ENCODE assay signal across 9 cellular contexts in the genomic region with DNA sequence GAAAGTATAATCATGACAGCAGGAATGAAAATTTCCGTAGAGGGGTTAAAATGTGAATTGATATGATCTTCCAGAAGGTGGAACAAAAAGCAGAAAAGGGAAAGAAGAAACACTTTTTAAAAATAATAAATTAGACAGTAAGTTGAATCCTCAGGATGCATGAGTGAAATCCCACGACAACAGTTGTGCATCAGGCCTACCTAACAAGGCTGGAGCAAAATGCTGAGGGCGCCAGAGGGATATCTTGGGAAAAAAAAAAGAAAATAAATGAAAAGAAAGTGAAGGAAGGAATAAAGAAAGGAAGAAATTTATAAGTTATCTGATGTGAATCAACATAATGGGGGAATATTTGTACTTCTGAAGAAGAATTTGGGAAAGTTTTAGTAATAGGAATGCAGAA. TPM values are rescaled to one million over a fixed set of nuclear protein-coding genes. Genes with fewer than 3 reads are reported as not detected.
DNase-seq lines count a peak whose midpoint lies in the region; ATAC-seq and TF ChIP-seq lines count a peak whose summit lies in the region.
"Had no signal": no experiment of that assay in that cellular context is flagged by ENCODE, and none has a peak within 500 bp of the region (broad histone marks: within the 10 kb centered on the region; RNA-seq: fewer than 3 reads in every experiment).

No MANE protein-coding gene starts in this region.

- H4K5ac ChIP-seq in IMR-90 (ENCODE audit: low read depth, low read length): no peak overlapping the region

- H3K9me3 Mint-ChIP-seq in central memory CD8-positive, alpha-beta T cell: peaks cover 5% of the 10 kb centered on the region
- peaks cover 6 to 8% of the 10 kb centered on the region in 2 donors for H3K9me3 Mint-ChIP-seq in natural killer cell

- H4K91ac ChIP-seq in IMR-90 (ENCODE audit: insufficient read depth, low read depth, low read length): no peak overlapping the region

- H3K4me1 ChIP-seq in IMR-90 (ENCODE audit: control insufficient read depth, insufficient read depth, low read length): no peaks in the 10 kb centered on the region; the same call in 1 of the 2 replicates

- H2AK5ac ChIP-seq in IMR-90 (ENCODE audit: low read depth, low read length): no peak overlapping the region

- H3K36me3 Mint-ChIP-seq in central memory CD8-positive, alpha-beta T cell (ENCODE audit: insufficient read depth): peaks cover 2% of the 10 kb centered on the region
- no peaks in the 10 kb centered on the region for H3K36me3 Mint-ChIP-seq in natural killer cell

- WGBS in IMR-90 (ENCODE audit: extremely low coverage in 2 of 2, insufficient read length in 1 of 2), 2 experiments: no CpG with 5 or more reads among the region's 3 CpGs

- H3K4me1 Mint-ChIP-seq in central memory CD8-positive, alpha-beta T cell: peaks cover 19% of the 10 kb centered on the region
- peaks cover 16 to 27% of the 10 kb centered on the region in 2 donors for H3K4me1 Mint-ChIP-seq in natural killer cell

- peak overlapping the region; percentile 72 to 89; a peak in 3 of 4 replicates for H4K8ac ChIP-seq in IMR-90 (ENCODE audit: low read depth in 2 of 2, low read length in 2 of 2)

- H3K27me3 ChIP-seq in IMR-90 (ENCODE audit: control insufficient read depth, insufficient read depth, low read length): no peaks in the 10 kb centered on the region

- no peaks in the 10 kb centered on the region for H4K20me1 ChIP-seq in IMR-90 (ENCODE audit: insufficient read depth, low read length)

- peak overlapping the region; percentile 95 for H3K27ac Mint-ChIP-seq in central memory CD8-positive, alpha-beta T cell (ENCODE audit: low read depth)
- peak overlapping the region; percentile 95 to 97 for H3K27ac Mint-ChIP-seq in natural killer cell

- no peak overlapping the region for H2BK5ac ChIP-seq in IMR-90 (ENCODE audit: low read depth, low read length, poor library complexity, severe bottlenecking)

- CTCF ChIA-PET in IMR-90 (lab: Yijun Ruan, JAX): interaction anchor here (0.5 to 2.3 kb wide), 11 partner anchors 10 to 483 kb away, joined by 3 to 20 read pairs (median 5); a partner anchor contains a TSS

- ATAC-seq in IMR-90 (ENCODE audit: low read depth): no peak
- no peak for ATAC-seq in central memory CD8-positive, alpha-beta T cell (replicated peaks; ENCODE audit: extremely low read depth, poor library complexity, severe bottlenecking)
- ATAC-seq in natural killer cell: no peak
- no peak for ATAC-seq in HG02840 (IDR thresholded peaks at IDR 0.05; ENCODE audit: low FRiP score, unreplicated experiment)

- dilution Hi-C loops in IMR-90 (cut with HindIII; ENCODE audit: low sequenced_read_pairs, unreplicated experiment): loop anchor here (25.0 kb wide), 1 partner anchor 120 kb away; no protein-coding TSS in a partner anchor

- H3K27me3 Mint-ChIP-seq in central memory CD8-positive, alpha-beta T cell: no peaks in the 10 kb centered on the region
- H3K27me3 Mint-ChIP-seq in natural killer cell (ENCODE audit: low read depth in 2 of 2): no peaks in the 10 kb centered on the region

- no peak overlapping the region for H3K4me3 ChIP-seq in AG10803 (ENCODE audit: low read length)
- no peak overlapping the region for H3K4me3 ChIP-seq in IMR-90 (ENCODE audit: insufficient read depth, low read depth, low read length)

- TF ChIP-seq POLR2A in IMR-90 (IDR thresholded peaks at IDR 0.05; ENCODE audit: low read depth, low read length): no peak

- H3K23ac ChIP-seq in IMR-90 (ENCODE audit: low read depth, low read length): no peak overlapping the region

- no peak overlapping the region for H3K14ac ChIP-seq in IMR-90 (replicated peaks; ENCODE audit: low read depth, low read length)

- H3K9me3 ChIP-seq in IMR-90 (ENCODE audit: control insufficient read depth, insufficient read depth, low read length): no peaks in the 10 kb centered on the region

- TF ChIP-seq RAD21 in IMR-90 (IDR thresholded peaks at IDR 0.05; ENCODE audit: low read length): no peak

- H2AK9ac ChIP-seq in IMR-90 (replicated peaks; ENCODE audit: low read depth, low read length, poor library complexity): no peak overlapping the region

- no TSS peak for BruUV-seq in IMR-90 (replicated peaks; lab: Mats Ljungman, UMichigan)

- DNase-seq in AG10803 (ENCODE audit: low read depth): no peak
- no peak for DNase-seq in IMR-90
- DNase-seq in central memory CD8-positive, alpha-beta T cell (ENCODE audit: low spot score in 2 of 2): no peak
- DNase-seq in natural killer cell: no peak
- DNase-seq in amniotic stem cell (lab: John Stamatoyannopoulos, UW): no peak
- DNase-seq in posterior cingulate gyrus: no peak
- no peak for DNase-seq in NCI-H1092 (lab: John Stamatoyannopoulos, UW)
- DNase-seq: NCI-H524 treated with DMSO at 0.1 percent for 48 hours had no signal

- H2BK120ac ChIP-seq in IMR-90 (ENCODE audit: low read depth, low read length): no peak overlapping the region

- H3K56ac ChIP-seq in IMR-90 (ENCODE audit: extremely low read depth, insufficient read depth, low read length): no peak overlapping the region

- H3K36me3 ChIP-seq in IMR-90 (ENCODE audit: control insufficient read depth, insufficient read depth, low read length): no peaks in the 10 kb centered on the region

- no peak overlapping the region for H3K4me2 ChIP-seq in IMR-90 (ENCODE audit: low read depth, low read length)

- H2BK15ac ChIP-seq in IMR-90 (ENCODE audit: low read depth, low read length): no peak overlapping the region

- H3K79me1 ChIP-seq in IMR-90 (ENCODE audit: low read depth in 1 of 2, low read length in 2 of 2): no peaks in the 10 kb centered on the region

- intact Hi-C loops in IMR-90 (cut with micrococcal nuclease) (loop anchor here (5.0 kb wide), 1 partner anchor 95 kb away; a partner anchor contains a TSS), natural killer cell (cut with micrococcal nuclease) (loop anchor here (5.0 kb wide), 1 partner anchor 95 kb away; a partner anchor contains a TSS), posterior cingulate gyrus (cut with DNase I) (no loop called here)

- H3K9ac ChIP-seq in IMR-90 (ENCODE audit: low read depth, low read length): no peak overlapping the region

- H3K4me3 Mint-ChIP-seq in central memory CD8-positive, alpha-beta T cell: peak overlapping the region; percentile 82
- H3K4me3 Mint-ChIP-seq in natural killer cell: peak overlapping the region; percentile 98

- POLR2A ChIA-PET in IMR-90 (lab: Charles Lee; ENCODE audit: unreplicated experiment): no interaction called here

- no peak overlapping the region for H3K18ac ChIP-seq in IMR-90 (ENCODE audit: low read depth, low read length)

- no peak overlapping the region for H3K4ac ChIP-seq in IMR-90 (ENCODE audit: low read depth, low read length)

- in situ Hi-C loops in IMR-90 (cut with MboI; ENCODE audit: low sequenced_read_pairs): no loop called here

- TF ChIP-seq CTCF in AG10803 (conservative IDR thresholded peaks at IDR 0.05; ENCODE audit: low read length) (0 out of 2 replicates have a peak, but pooled peaks have one; percentile 5), IMR-90 (conservative IDR thresholded peaks at IDR 0.05; ENCODE audit: low read depth, low read length) (no peak), natural killer cell (IDR thresholded peaks at IDR 0.05) (no peak)

- no peak overlapping the region for H2AFZ ChIP-seq in IMR-90 (replicated peaks; ENCODE audit: low read length, poor library complexity)

- H2BK20ac ChIP-seq in IMR-90 (ENCODE audit: low read depth, low read length): no peak overlapping the region

- no peaks in the 10 kb centered on the region for H3K9me1 ChIP-seq in IMR-90 (ENCODE audit: insufficient read depth, low read length)

- no peak overlapping the region for H3K27ac ChIP-seq in IMR-90 (ENCODE audit: insufficient read depth, low read length)

TF ChIP-seq in IMR-90, 13 proteins besides CTCF, POLR2A, EP300 and RAD21 (continues in another document):
- no peak for TF ChIP-seq CHD1 (IDR thresholded peaks at IDR 0.05; ENCODE audit: low read depth, low read length)
- TF ChIP-seq, protein P1, sequence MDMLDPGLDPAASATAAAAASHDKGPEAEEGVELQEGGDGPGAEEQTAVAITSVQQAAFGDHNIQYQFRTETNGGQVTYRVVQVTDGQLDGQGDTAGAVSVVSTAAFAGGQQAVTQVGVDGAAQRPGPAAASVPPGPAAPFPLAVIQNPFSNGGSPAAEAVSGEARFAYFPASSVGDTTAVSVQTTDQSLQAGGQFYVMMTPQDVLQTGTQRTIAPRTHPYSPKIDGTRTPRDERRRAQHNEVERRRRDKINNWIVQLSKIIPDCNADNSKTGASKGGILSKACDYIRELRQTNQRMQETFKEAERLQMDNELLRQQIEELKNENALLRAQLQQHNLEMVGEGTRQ (IDR thresholded peaks at IDR 0.05; ENCODE audit: low read depth, low read length): no peak
- TF ChIP-seq MAZ (IDR thresholded peaks at IDR 0.05; ENCODE audit: borderline replicate concordance, low read depth, low read length): no peak
- no peak for TF ChIP-seq MAFK (IDR thresholded peaks at IDR 0.05; ENCODE audit: low read depth, low read length)
- no peak for TF ChIP-seq RCOR1 (IDR thresholded peaks at IDR 0.05; ENCODE audit: insufficient replicate concordance, low read length)
- no peak for TF ChIP-seq BHLHE40 (IDR thresholded peaks at IDR 0.05; ENCODE audit: low read depth, low read length)
- no peak for TF ChIP-seq CEBPB (IDR thresholded peaks at IDR 0.05; ENCODE audit: low read depth, low read length)
- no peak for TF ChIP-seq SMC3 (IDR thresholded peaks at IDR 0.05; ENCODE audit: low read depth, low read length)
- no peak for TF ChIP-seq FOS (IDR thresholded peaks at IDR 0.05; ENCODE audit: low read depth, low read length)

RNA-seq across cellular contexts. Expression of a gene that starts 13.0 kb away (rescaled TPM):
- total RNA-seq in IMR-90 (2012; rRNA removed): 18.3 and 31.9 TPM in 2 replicates
- 12.7 and 16.2 TPM in 2 replicates for polyA plus RNA-seq in IMR-90 (2012; rRNA removed)
- 5.2 TPM in 2 replicates for polyA plus RNA-seq in IMR-90 (2012; cell fraction: cytosol; rRNA removed)
- 5.6 and 24.4 TPM in 2 replicates for polyA plus RNA-seq in IMR-90 (2012; cell fraction: nucleus; rRNA removed; ENCODE audit: low replicate concordance)
- 10 to 100 TPM; 55.6 to 75.0 (median 59.3) TPM for total RNA-seq in natural killer cell

RNA-seq across cellular contexts. Expression of a gene that starts 36.5 kb away (rescaled TPM):
- total RNA-seq in IMR-90 (2012; rRNA removed) (not detected in 2 replicates), natural killer cell (1 to 10 TPM in 1 of 3 donors, not detected in 2; 1.3 TPM)
- not detected in 2 replicates for polyA plus RNA-seq in IMR-90 (2012; rRNA removed)
- not detected in 2 replicates for polyA plus RNA-seq in IMR-90 (2012; cell fraction: cytosol; rRNA removed)
- polyA plus RNA-seq in IMR-90 (2012; cell fraction: nucleus; rRNA removed; ENCODE audit: low replicate concordance): not detected in 2 replicates

RNA-seq across cellular contexts. Expression of a gene that starts 42.9 kb away (rescaled TPM):
- total RNA-seq in IMR-90 (2012; rRNA removed) (not detected in 2 replicates), natural killer cell (under 1 TPM in 1 of 3 donors, not detected in 2; 0.85 TPM)
- not detected in 2 replicates for polyA plus RNA-seq in IMR-90 (2012; rRNA removed)
- not detected in 2 replicates for polyA plus RNA-seq in IMR-90 (2012; cell fraction: cytosol; rRNA removed)
- not detected in 2 replicates for polyA plus RNA-seq in IMR-90 (2012; cell fraction: nucleus; rRNA removed; ENCODE audit: low replicate concordance)

RNA-seq across cellular contexts. Expression of a gene that starts 44.2 kb away (rescaled TPM):
- total RNA-seq in IMR-90 (2012; rRNA removed) (under 0.01 TPM in 2 replicates), natural killer cell (under 1 TPM; 0.33 to 0.48 (median 0.38) TPM)
- polyA plus RNA-seq in IMR-90 (2012; rRNA removed): 0.03 and 0.15 TPM in 2 replicates
- 0.10 TPM in 1 of 2 replicates, not detected in the other for polyA plus RNA-seq in IMR-90 (2012; cell fraction: cytosol; rRNA removed)
- 0.05 and 0.27 TPM in 2 replicates for polyA plus RNA-seq in IMR-90 (2012; cell fraction: nucleus; rRNA removed; ENCODE audit: low replicate concordance)
